18 cellular contexts compared by ENCODE assay signal in the genomic region with DNA sequence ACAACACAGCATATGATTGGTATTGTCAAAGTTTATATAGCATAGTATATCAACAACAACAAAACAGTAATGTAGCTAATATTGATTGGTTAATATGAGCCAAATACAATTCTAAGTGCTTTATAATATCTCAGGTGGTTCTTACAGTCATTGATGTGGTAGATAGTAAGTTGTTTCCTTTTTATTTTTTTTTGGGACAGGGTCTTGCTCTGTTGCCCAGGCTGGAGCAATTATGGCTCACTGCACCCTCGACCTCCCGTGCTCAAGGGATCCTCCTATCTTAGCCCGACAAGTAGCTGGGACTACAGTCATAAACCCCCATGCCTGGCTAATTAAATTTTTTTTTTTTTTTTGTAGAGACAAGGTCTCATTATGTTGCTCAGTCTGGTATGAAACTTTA. TPM values are rescaled to one million over a fixed set of nuclear protein-coding genes. Genes with fewer than 3 reads are reported as not detected.
DNase-seq lines count a peak whose midpoint lies in the region; ATAC-seq, FAIRE-seq and TF ChIP-seq lines count a peak whose summit lies in the region.
"Had no signal": no experiment of that assay in that cellular context is flagged by ENCODE, and none has a peak within 500 bp of the region (broad histone marks: within the 10 kb centered on the region; RNA-seq: fewer than 3 reads in every experiment).

No MANE protein-coding gene starts in this region.

- no peak overlapping the region for H3K9ac ChIP-seq in DND-41 (ENCODE audit: low read depth, low read length)
- no peak overlapping the region for H3K9ac ChIP-seq in keratinocyte (ENCODE audit: control insufficient read depth, extremely low read depth, insufficient read depth, low read length)

- H3K9me1 ChIP-seq in keratinocyte (ENCODE audit: control insufficient read depth, extremely low read depth, insufficient read depth, low read length): no peaks in the 10 kb centered on the region

- no peak overlapping the region for H3K27ac Mint-ChIP-seq in WTC11
- H3K27ac Mint-ChIP-seq: activated CD4-positive, alpha-beta T cell treated with anti-CD3 and anti-CD28 coated beads for 36 hours had no signal

- no peaks in the 10 kb centered on the region for H3K9me3 ChIP-seq in DND-41 (ENCODE audit: insufficient read depth, low read length, severe bottlenecking)
- H3K9me3 ChIP-seq in keratinocyte (ENCODE audit: control insufficient read depth, low read depth, low read length): no peaks in the 10 kb centered on the region
- no peaks in the 10 kb centered on the region for H3K9me3 ChIP-seq in gastrocnemius medialis

- H3K4me3 ChIP-seq in DND-41 (ENCODE audit: low read depth in 1 of 2, low read length in 2 of 2) (no peak overlapping the region; a peak in 1 of 4 replicates), keratinocyte (ENCODE audit: control insufficient read depth in 2 of 3, extremely low read depth in 1 of 3, insufficient read depth in 2 of 3, low read depth in 1 of 3, low read length in 3 of 3) (no peak overlapping the region), gastrocnemius medialis (peak overlapping the region in 3 of 4 donors; percentile 1 to 81 (median 72))

- POLR2A ChIA-PET in WTC11 (lab: Charles Lee) (no interaction called here), RWPE1 (lab: Yijun Ruan, JAX; ENCODE audit: low non-redundant PET) (no interaction called here)

- H3K36me3 Mint-ChIP-seq in WTC11: no peaks in the 10 kb centered on the region

- no peaks in the 10 kb centered on the region for H3K36me3 ChIP-seq in DND-41 (ENCODE audit: insufficient read depth, low read length)
- no peaks in the 10 kb centered on the region for H3K36me3 ChIP-seq in keratinocyte (ENCODE audit: control insufficient read depth in 2 of 2, extremely low read depth in 1 of 2, insufficient read depth in 2 of 2, low read length in 2 of 2)
- H3K36me3 ChIP-seq in gastrocnemius medialis: no peaks in the 10 kb centered on the region

- intact Hi-C loops in gastrocnemius medialis (cut with DNase I; ENCODE audit: low total_unique reads): no loop called here

- FAIRE-seq in keratinocyte (lab: Jason Lieb, UNC): no peak

- H3K4me1 ChIP-seq in DND-41 (ENCODE audit: insufficient read depth, low read length): peaks cover 34% of the 10 kb centered on the region
- H3K4me1 ChIP-seq in keratinocyte (ENCODE audit: control insufficient read depth, extremely low read depth, insufficient read depth, low read length): peaks cover 50% of the 10 kb centered on the region
- peaks cover 52 to 65% of the 10 kb centered on the region in 2 donors for H3K4me1 ChIP-seq in gastrocnemius medialis

- H3K27me3 ChIP-seq in DND-41 (ENCODE audit: insufficient read depth, low read length, poor library complexity): no peaks in the 10 kb centered on the region
- no peaks in the 10 kb centered on the region for H3K27me3 ChIP-seq in keratinocyte (ENCODE audit: control insufficient read depth, extremely low read depth, insufficient read depth, low read length)
- H3K27me3 ChIP-seq in gastrocnemius medialis: no peaks in the 10 kb centered on the region

- peak overlapping the region; percentile 73; the same call in 1 of the 2 replicates for H3K4me2 ChIP-seq in DND-41 (ENCODE audit: insufficient read depth, low read length)
- peak overlapping the region; percentile 95 for H3K4me2 ChIP-seq in keratinocyte (ENCODE audit: control insufficient read depth, extremely low read depth, insufficient read depth, low read depth, low read length)

- no peak for TF ChIP-seq POLR2A in gastrocnemius medialis (IDR thresholded peaks at IDR 0.05)

- dilution Hi-C loops in keratinocyte (cut with MboI; ENCODE audit: extremely low pct_ligation_motif_present, low sequenced_read_pairs): no loop called here

- no peaks in the 10 kb centered on the region for H3K9me3 Mint-ChIP-seq in WTC11

- H4K20me1 ChIP-seq in DND-41 (ENCODE audit: insufficient read depth, low read length): peaks cover 31% of the 10 kb centered on the region; the same call in 1 of the 2 replicates
- no peaks in the 10 kb centered on the region for H4K20me1 ChIP-seq in keratinocyte (ENCODE audit: control insufficient read depth, extremely low read depth, insufficient read depth, low read length)

- ATAC-seq in DND-41 (ENCODE audit: insufficient read depth, low read depth): no peak
- ATAC-seq in WTC11: no peak
- no peak for ATAC-seq in gastrocnemius medialis
- ATAC-seq in HG02884 (IDR thresholded peaks at IDR 0.05; ENCODE audit: unreplicated experiment): no peak
- ATAC-seq: activated CD4-positive, alpha-beta T cell treated with anti-CD3 and anti-CD28 coated beads for 36 hours; T-helper 17 cell had no signal

- H3K4me3 Mint-ChIP-seq in WTC11: 0 out of 2 replicates have a peak overlapping the region, but pooled peaks have one; percentile 9

- no peak overlapping the region for H2AFZ ChIP-seq in DND-41 (ENCODE audit: low read depth, low read length)
- no peak overlapping the region for H2AFZ ChIP-seq in keratinocyte (ENCODE audit: control insufficient read depth, low read length)

- no peak for TF ChIP-seq CTCF in DND-41 (IDR thresholded peaks at IDR 0.05; ENCODE audit: borderline replicate concordance, extremely low read depth, low read length, poor library complexity, severe bottlenecking)
- no peak for TF ChIP-seq CTCF in WTC11 (IDR thresholded peaks at IDR 0.05)
- TF ChIP-seq CTCF in keratinocyte (optimal IDR thresholded peaks at IDR 0.05 in 1 of 3, IDR thresholded peaks at IDR 0.05 in 1 of 3, conservative IDR thresholded peaks at IDR 0.05 in 1 of 3; ENCODE audit: extremely low read depth in 1 of 3, insufficient read depth in 2 of 3, low read length in 3 of 3): no peak
- TF ChIP-seq CTCF in gastrocnemius medialis (IDR thresholded peaks at IDR 0.05 in 4 of 5, conservative IDR thresholded peaks at IDR 0.05 in 1 of 5): no peak
- no peak for TF ChIP-seq CTCF in RWPE1 (conservative IDR thresholded peaks at IDR 0.05; ENCODE audit: low read depth)

- H3K79me2 ChIP-seq in DND-41 (ENCODE audit: insufficient read depth, low read length) (peaks cover 76% of the 10 kb centered on the region), keratinocyte (ENCODE audit: control insufficient read depth, insufficient read depth, low read length) (peaks cover 71% of the 10 kb centered on the region)

- no peak overlapping the region for H3K27ac ChIP-seq in DND-41 (ENCODE audit: low read length)
- H3K27ac ChIP-seq in keratinocyte (ENCODE audit: control insufficient read depth, insufficient read depth, low read length): no peak overlapping the region
- H3K27ac ChIP-seq in gastrocnemius medialis: peak overlapping the region; percentile 91 to 98 (median 96)
- H3K27ac ChIP-seq in RWPE1: no peak overlapping the region

- CTCF ChIA-PET in WTC11 (lab: Charles Lee): interaction anchor here (0.7 kb wide), 1 partner anchor 8 kb away, joined by 6 read pairs; no protein-coding TSS in a partner anchor
- CTCF ChIA-PET in RWPE1 (lab: Yijun Ruan, JAX): interaction anchor here (0.6 kb wide), 3 partner anchors 36 to 140 kb away, joined by 3 to 4 read pairs (median 3); no protein-coding TSS in a partner anchor

- no peak for DNase-seq in DND-41
- DNase-seq in WTC11 (ENCODE audit: low spot score): no peak
- DNase-seq in keratinocyte (ENCODE audit: low read depth, low spot score): no peak
- DNase-seq in gastrocnemius medialis: no peak
- no peak for DNase-seq in NCI-H345 treated with DMSO at 0.1 percent for 48 hours (lab: John Stamatoyannopoulos, UW; ENCODE audit: unreplicated experiment)
- DNase-seq in RWPE1 (ENCODE audit: low spot score): no peak
- no peak for DNase-seq in effector CD8-positive, alpha-beta T cell (lab: John Stamatoyannopoulos, UW)
- DNase-seq: activated CD4-positive, alpha-beta T cell treated with anti-CD3 and anti-CD28 coated beads for 36 hours; amygdala; C1 segment of cervical spinal cord; dermis blood vessel endothelial cell; NCI-H2107; NCI-H774; T-helper 17 cell had no signal

- peaks cover 61% of the 10 kb centered on the region for H3K4me1 Mint-ChIP-seq in WTC11

- in situ Hi-C loops in gastrocnemius medialis (cut with MboI; ENCODE audit: low sequenced_read_pairs in 4 of 4): no loop called here

- H3K27me3 Mint-ChIP-seq in WTC11 (ENCODE audit: low read depth): no peaks in the 10 kb centered on the region
- H3K27me3 Mint-ChIP-seq: activated CD4-positive, alpha-beta T cell treated with anti-CD3 and anti-CD28 coated beads for 36 hours; T-helper 17 cell had no signal

TF ChIP-seq in WTC11, 78 proteins besides CTCF, POLR2A, EP300 and RAD21 (continues in another document):
- TF ChIP-seq ZNF121 (CRISPR knock-in tag; IDR thresholded peaks at IDR 0.05) (peak; percentile 34; the same call in 1 of the 2 replicates), HMGA2 (CRISPR knock-in tag; IDR thresholded peaks at IDR 0.05) (no peak)

RNA-seq across cellular contexts. Expression of a gene that starts 2.7 kb away (rescaled TPM):
- total RNA-seq in WTC11 (2021) (28.9 to 29.8 TPM (median 29.4 TPM) in 3 replicates), gastrocnemius medialis (10 to 100 TPM; 48.3 to 63.6 (median 56.9) TPM)
- 38.0 to 57.4 TPM (median 40.7 TPM) in 3 replicates for polyA plus RNA-seq in keratinocyte
- polyA plus RNA-seq in keratinocyte (2011; ENCODE audit: low read depth): 39.9 TPM
- polyA plus RNA-seq in keratinocyte (2011; cell fraction: cytosol; rRNA removed): 25.7 and 52.7 TPM in 2 replicates
- polyA plus RNA-seq in keratinocyte (2011; cell fraction: nucleus; rRNA removed): 53.3 and 67.5 TPM in 2 replicates
- polyA plus RNA-seq in keratinocyte (2012; ENCODE audit: low replicate concordance): 34.1 and 40.4 TPM in 2 replicates
- polyA minus RNA-seq in keratinocyte: 19.3 to 64.8 TPM (median 49.5 TPM) in 3 replicates
- polyA minus RNA-seq in keratinocyte (2011; cell fraction: cytosol; rRNA and poly(A)+ RNA removed): 76.9 TPM
- 45.1 and 68.8 TPM in 2 replicates for polyA minus RNA-seq in keratinocyte (2011; cell fraction: nucleus; rRNA and poly(A)+ RNA removed)

RNA-seq across cellular contexts. Expression of a gene that starts 23.4 kb away (rescaled TPM):
- not detected in 3 replicates for total RNA-seq in WTC11 (2021)
- 0.45 to 0.77 TPM (median 0.66 TPM) in 3 replicates for polyA plus RNA-seq in keratinocyte
- polyA plus RNA-seq in keratinocyte (2011; ENCODE audit: low read depth): not detected
- 0.40 and 0.74 TPM in 2 replicates for polyA plus RNA-seq in keratinocyte (2011; cell fraction: cytosol; rRNA removed)
- 0.57 and 0.88 TPM in 2 replicates for polyA plus RNA-seq in keratinocyte (2011; cell fraction: nucleus; rRNA removed)
- 0.24 TPM in 1 of 2 replicates, not detected in the other for polyA plus RNA-seq in keratinocyte (2012; ENCODE audit: low replicate concordance)
- polyA minus RNA-seq in keratinocyte: 0.26 to 0.35 TPM in 2 of 3 replicates, not detected in the other
- polyA minus RNA-seq in keratinocyte (2011; cell fraction: cytosol; rRNA and poly(A)+ RNA removed): not detected
- polyA minus RNA-seq in keratinocyte (2011; cell fraction: nucleus; rRNA and poly(A)+ RNA removed): 0.53 and 1.4 TPM in 2 replicates
- not detected for total RNA-seq in gastrocnemius medialis
- total RNA-seq: activated CD4-positive, alpha-beta T cell treated with anti-CD3 and anti-CD28 coated beads for 36 hours; dermis blood vessel endothelial cell; lower leg skin; omental fat pad; T-helper 17 cell had no signal
- polyA plus RNA-seq: thymus had no signal

Comparison
In these comparisons a context has a peak if more than half of its experiments do, and no peak if none do; other contexts are left out.
1. H3K27ac ChIP-seq: peak in gastrocnemius medialis (4 of 4); none in DND-41 (single experiment), keratinocyte (single experiment) and RWPE1 (single experiment).
2. H3K4me3 ChIP-seq: peak in gastrocnemius medialis (3 of 4); none in DND-41 (0 of 2) and keratinocyte (0 of 3).